Comparison of ENCODE assay signal across 8 cellular contexts in genomic region chr15:96329403-96329981, GRCh38. TPM values are rescaled to one million over a fixed set of nuclear protein-coding genes. Genes with fewer than 3 reads are reported as not detected.
DNase-seq lines count a peak whose midpoint lies in the region; ATAC-seq and TF ChIP-seq lines count a peak whose summit lies in the region.

No MANE protein-coding gene starts in this region.

- no peaks in the 10 kb centered on the region for H3K9me3 ChIP-seq in muscle layer of colon (ENCODE audit: low read length)

- H3K27me3 ChIP-seq in HL-60 (ENCODE audit: insufficient read depth, poor library complexity, severe bottlenecking) (no peaks in the 10 kb centered on the region), muscle layer of colon (ENCODE audit: control insufficient read depth in 1 of 2, insufficient read depth in 2 of 2, low read length in 2 of 2) (no peaks in the 10 kb centered on the region)

- peak; percentile 24 for DNase-seq in A172 (ENCODE audit: low spot score)
- DNase-seq in HL-60 (ENCODE audit: low read depth in 1 of 2, low spot score in 1 of 2): no peak
- peak; percentile 73 for DNase-seq in coronary artery (ENCODE audit: low spot score)
- DNase-seq in NK-92 treated with Interleukin-12 subunit alpha and Interleukin-12 subunit beta, amount 100 ng/mL, for 24 hours (lab: John Stamatoyannopoulos, UW): no peak

- ATAC-seq in GM21360 (IDR thresholded peaks at IDR 0.05; ENCODE audit: unreplicated experiment) (no peak), HG03432 (IDR thresholded peaks at IDR 0.05; ENCODE audit: unreplicated experiment) (no peak), GM19351 (IDR thresholded peaks at IDR 0.05; ENCODE audit: unreplicated experiment) (no peak)

- peak overlapping the region; percentile 71 for H3K27ac ChIP-seq in HL-60 (replicated peaks)
- peak overlapping the region; percentile 99 for H3K27ac ChIP-seq in coronary artery
- H3K27ac ChIP-seq in muscle layer of colon (ENCODE audit: low read depth, low read length): peak overlapping the region; percentile 92

- peaks cover 19% of the 10 kb centered on the region for H3K4me1 ChIP-seq in muscle layer of colon (ENCODE audit: insufficient read depth, low read length)

- H3K9ac ChIP-seq in muscle layer of colon (ENCODE audit: low read length): peak overlapping the region; percentile 47

- H3K36me3 ChIP-seq in muscle layer of colon (ENCODE audit: insufficient read depth, low read length): peaks cover 7% of the 10 kb centered on the region

- peak overlapping the region; percentile 46 for H3K4me3 ChIP-seq in HL-60 (replicated peaks; ENCODE audit: insufficient read depth, low read length)
- H3K4me3 ChIP-seq in coronary artery: peak overlapping the region; percentile 94
- peak overlapping the region; percentile 66 to 90 for H3K4me3 ChIP-seq in muscle layer of colon (ENCODE audit: low read depth in 1 of 2, low read length in 2 of 2)

- TF ChIP-seq CTCF in HL-60 (IDR thresholded peaks at IDR 0.05; ENCODE audit: insufficient read depth, low read length) (no peak), coronary artery (IDR thresholded peaks at IDR 0.05) (no peak)

RNA-seq across cellular contexts. Expression of gene NR2F2, which starts 1.0 kb away (rescaled TPM):
- 9.2 and 16.2 TPM in 2 replicates for total RNA-seq in A172 (2014; rRNA removed; shearing (Covaris generic))

Comparison
In these comparisons a context has a peak if more than half of its experiments do, and no peak if none do; other contexts are left out.
1. DNase-seq: peak in A172 (single experiment) and coronary artery (single experiment); none in HL-60 (0 of 2) and NK-92 treated with Interleukin-12 subunit alpha and Interleukin-12 subunit beta, amount 100 ng/mL, for 24 hours (single experiment).
2. Peak in every context shown above with its lines, with median percentiles within 50 percentile points of each other: H3K27ac ChIP-seq and H3K4me3 ChIP-seq.